ENCODE assay signal across 8 cellular contexts in the genomic region with DNA sequence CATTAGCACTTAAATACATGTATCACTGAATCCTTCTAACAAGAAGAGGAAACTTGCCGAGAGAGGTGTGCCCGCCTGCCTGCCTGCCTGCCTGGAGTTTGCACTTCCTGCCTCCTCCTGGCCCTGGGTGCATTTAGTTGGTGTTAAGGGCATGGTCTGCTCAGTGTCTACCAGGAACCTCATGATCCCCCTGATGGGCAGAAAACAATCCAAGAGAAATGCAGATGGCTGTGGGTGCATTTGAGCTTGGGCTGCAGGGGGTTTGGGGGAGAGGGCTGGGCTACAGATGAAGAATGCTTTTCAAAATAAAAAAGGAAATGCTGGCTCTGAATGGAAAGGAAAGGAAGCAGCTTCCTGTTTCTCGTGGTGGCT. TPM values are rescaled to one million over a fixed set of nuclear protein-coding genes. Genes with fewer than 3 reads are reported as not detected.
DNase-seq lines count a peak whose midpoint lies in the region; ATAC-seq and TF ChIP-seq lines count a peak whose summit lies in the region.

No MANE protein-coding gene starts in this region.

- WGBS in body of pancreas, 2 donors, result 68 to 78% methylated on average over 3 of the region's 3 CpGs

- POLR2A ChIA-PET in activated CD4-positive, alpha-beta T cell treated with anti-CD3 and anti-CD28 coated beads, Interleukin-2, amount 10 ng/mL, durations not matched to agents 7 days and 5 days (lab: Charles Lee), result interaction anchor here (1.0 to 1.3 kb wide), 2 partner anchors 11 to 15 kb away, joined by 3 to 5 read pairs; no protein-coding TSS in a partner anchor

- ATAC-seq in HG03108 (IDR thresholded peaks at IDR 0.05; ENCODE audit: unreplicated experiment) (peak; percentile 25), body of pancreas (no peak)
- ATAC-seq in activated T-helper 17 cell treated with anti-CD3 and anti-CD28 coated beads, Interleukin-2, amount 50 U/mL, for 72 hours (replicated peaks), result peak; percentile 22
- ATAC-seq in stimulated activated naive B cell treated with anti-CD40 and anti-IgM and Interleukin-4, amounts not matched to agents 10 μg/mL and 1 μg/mL and 100 μg/mL, for 72 hours (replicated peaks), result peak; percentile 17 to 26

- peak overlapping the region; percentile 97 for H3K27ac Mint-ChIP-seq in activated CD4-positive, alpha-beta T cell treated with anti-CD3 and anti-CD28 coated beads, Interleukin-2, amount 10 ng/mL, durations not matched to agents 7 days and 5 days
- peak overlapping the region; percentile 94 for H3K27ac Mint-ChIP-seq in activated T-helper 17 cell treated with anti-CD3 and anti-CD28 coated beads, Interleukin-2, amount 50 U/mL, for 72 hours
- H3K27ac Mint-ChIP-seq in stimulated activated naive B cell treated with anti-CD40 and anti-IgM and Interleukin-4, amounts not matched to agents 10 μg/mL and 1 μg/mL and 100 μg/mL, for 72 hours, result peak overlapping the region; percentile 71

- no peaks in the 10 kb centered on the region for H3K27me3 Mint-ChIP-seq in activated CD4-positive, alpha-beta T cell treated with anti-CD3 and anti-CD28 coated beads, Interleukin-2, amount 10 ng/mL, durations not matched to agents 7 days and 5 days
- H3K27me3 Mint-ChIP-seq in activated T-helper 17 cell treated with anti-CD3 and anti-CD28 coated beads, Interleukin-2, amount 50 U/mL, for 72 hours, result no peaks in the 10 kb centered on the region
- no peaks in the 10 kb centered on the region for H3K27me3 Mint-ChIP-seq in stimulated activated naive B cell treated with anti-CD40 and anti-IgM and Interleukin-4, amounts not matched to agents 10 μg/mL and 1 μg/mL and 100 μg/mL, for 72 hours

- H3K4me1 ChIP-seq in body of pancreas, result peaks cover 39% of the 10 kb centered on the region

- peak overlapping the region in 1 of 4 donors; percentile 7 for H3K27ac ChIP-seq in body of pancreas

- no peaks in the 10 kb centered on the region for H3K36me3 ChIP-seq in body of pancreas (replicated peaks in 1 of 2; ENCODE audit: insufficient read depth in 1 of 2, low read depth in 2 of 2)

- peaks cover 2% of the 10 kb centered on the region for H3K36me3 Mint-ChIP-seq in activated CD4-positive, alpha-beta T cell treated with anti-CD3 and anti-CD28 coated beads, Interleukin-2, amount 10 ng/mL, durations not matched to agents 7 days and 5 days (ENCODE audit: low read depth)
- peaks cover 11% of the 10 kb centered on the region for H3K36me3 Mint-ChIP-seq in activated T-helper 17 cell treated with anti-CD3 and anti-CD28 coated beads, Interleukin-2, amount 50 U/mL, for 72 hours (ENCODE audit: low read depth)
- peaks cover 0 to 11% of the 10 kb centered on the region in 2 donors for H3K36me3 Mint-ChIP-seq in stimulated activated naive B cell treated with anti-CD40 and anti-IgM and Interleukin-4, amounts not matched to agents 10 μg/mL and 1 μg/mL and 100 μg/mL, for 72 hours

- peak overlapping the region; percentile 67 for H3K4me3 Mint-ChIP-seq in activated CD4-positive, alpha-beta T cell treated with anti-CD3 and anti-CD28 coated beads, Interleukin-2, amount 10 ng/mL, durations not matched to agents 7 days and 5 days
- H3K4me3 Mint-ChIP-seq in activated T-helper 17 cell treated with anti-CD3 and anti-CD28 coated beads, Interleukin-2, amount 50 U/mL, for 72 hours, result peak overlapping the region; percentile 84
- peak overlapping the region; percentile 58 to 75 for H3K4me3 Mint-ChIP-seq in stimulated activated naive B cell treated with anti-CD40 and anti-IgM and Interleukin-4, amounts not matched to agents 10 μg/mL and 1 μg/mL and 100 μg/mL, for 72 hours

- no peak overlapping the region for H3K4me3 ChIP-seq in body of pancreas

- no peak for TF ChIP-seq POLR2A in body of pancreas (IDR thresholded peaks at IDR 0.05)

- TF ChIP-seq CTCF in body of pancreas (IDR thresholded peaks at IDR 0.05), result no peak

- H3K4me1 Mint-ChIP-seq in activated CD4-positive, alpha-beta T cell treated with anti-CD3 and anti-CD28 coated beads, Interleukin-2, amount 10 ng/mL, durations not matched to agents 7 days and 5 days, result peaks cover 89% of the 10 kb centered on the region
- H3K4me1 Mint-ChIP-seq in activated T-helper 17 cell treated with anti-CD3 and anti-CD28 coated beads, Interleukin-2, amount 50 U/mL, for 72 hours, result peaks cover 63% of the 10 kb centered on the region
- peaks cover 61 to 76% of the 10 kb centered on the region in 2 donors for H3K4me1 Mint-ChIP-seq in stimulated activated naive B cell treated with anti-CD40 and anti-IgM and Interleukin-4, amounts not matched to agents 10 μg/mL and 1 μg/mL and 100 μg/mL, for 72 hours

- intact Hi-C loops in body of pancreas (cut with DNase I), result no loop called here

- CTCF ChIA-PET in activated CD4-positive, alpha-beta T cell treated with anti-CD3 and anti-CD28 coated beads, Interleukin-2, amount 10 ng/mL, durations not matched to agents 7 days and 5 days (lab: Charles Lee), result interaction anchor here (0.7 to 3.1 kb wide), 6 partner anchors 8 to 133 kb away, joined by 3 to 12 read pairs (median 6); partner anchors contain the start of gene KSR1

- H3K27me3 ChIP-seq in body of pancreas, result no peaks in the 10 kb centered on the region

- no peaks in the 10 kb centered on the region for H3K9me3 Mint-ChIP-seq in activated CD4-positive, alpha-beta T cell treated with anti-CD3 and anti-CD28 coated beads, Interleukin-2, amount 10 ng/mL, durations not matched to agents 7 days and 5 days
- no peaks in the 10 kb centered on the region for H3K9me3 Mint-ChIP-seq in activated T-helper 17 cell treated with anti-CD3 and anti-CD28 coated beads, Interleukin-2, amount 50 U/mL, for 72 hours
- no peaks in the 10 kb centered on the region for H3K9me3 Mint-ChIP-seq in stimulated activated naive B cell treated with anti-CD40 and anti-IgM and Interleukin-4, amounts not matched to agents 10 μg/mL and 1 μg/mL and 100 μg/mL, for 72 hours

- no peaks in the 10 kb centered on the region for H3K9me3 ChIP-seq in body of pancreas

- DNase-seq in activated CD4-positive, alpha-beta T cell treated with anti-CD3 and anti-CD28 coated beads, Interleukin-2, amount 10 ng/mL, durations not matched to agents 7 days and 5 days, result peak; percentile 52
- no peak for DNase-seq in activated CD4-positive, alpha-beta T cell treated with anti-CD3 and anti-CD28 coated beads, Interleukin-2, amount 50 U/mL, for 4 hours
- no peak for DNase-seq in stimulated activated naive B cell treated with anti-CD40 and anti-IgM and Interleukin-4, amounts not matched to agents 10 μg/mL and 1 μg/mL and 100 μg/mL, for 72 hours
- DNase-seq in NCI-H2029 treated with DMSO at 0.1 percent for 48 hours (lab: John Stamatoyannopoulos, UW), result no peak
- DNase-seq in body of pancreas, result no peak
- DNase-seq in globus pallidus (ENCODE audit: low spot score), result no peak

RNA-seq across cellular contexts. Expression of gene KSR1, which starts 10.1 kb away (rescaled TPM):
- total RNA-seq in activated CD4-positive, alpha-beta T cell treated with anti-CD3 and anti-CD28 coated beads, Interleukin-2, amount 10 ng/mL, durations not matched to agents 7 days and 5 days, result 10 to 100 TPM; 43.1 to 45.7 TPM
- 10 to 100 TPM; 46.1 to 52.6 TPM for total RNA-seq in activated T-helper 17 cell treated with anti-CD3 and anti-CD28 coated beads, Interleukin-2, amount 50 U/mL, for 72 hours
- 100 to 1,000 TPM in 1 of 2 donors, 10 to 100 TPM in 1; 99.9 to 142 TPM for total RNA-seq in body of pancreas
